10 cellular contexts compared by ENCODE assay signal in genomic region chr2:65349863-65350262, GRCh38.
A peak's percentile ranks its signal among the peaks of the same experiment; 100 is the strongest.
DNase-seq lines count a peak whose midpoint lies in the region; ATAC-seq and TF ChIP-seq lines count a peak whose summit lies in the region.
"Had no signal": no experiment of that assay in that cellular context is flagged by ENCODE, and none has a peak within 500 bp of the region (broad histone marks: within the 10 kb centered on the region; RNA-seq: fewer than 3 reads in every experiment).

No MANE protein-coding gene starts in this region.

- no peak overlapping the region for H3K27ac Mint-ChIP-seq in WTC11
- H3K27ac Mint-ChIP-seq: CD4-positive, CD25-positive, alpha-beta regulatory T cell had no signal

- peaks cover 36% of the 10 kb centered on the region for H3K4me1 Mint-ChIP-seq in WTC11
- H3K4me1 Mint-ChIP-seq: central memory CD8-positive, alpha-beta T cell had no signal

- no peak overlapping the region for H3K4me3 ChIP-seq in BE2C (ENCODE audit: low read depth, low read length)

- ATAC-seq in WTC11 = no peak; the same call in 1 of the 2 replicates
- no peak for ATAC-seq in HG03045 (IDR thresholded peaks at IDR 0.05; ENCODE audit: unreplicated experiment)
- no peak for ATAC-seq in GM18511 (IDR thresholded peaks at IDR 0.05; ENCODE audit: unreplicated experiment)
- no peak for ATAC-seq in HG03439 (IDR thresholded peaks at IDR 0.05; ENCODE audit: unreplicated experiment)

- peaks cover 17% of the 10 kb centered on the region for H3K4me1 ChIP-seq in BE2C

- CTCF ChIA-PET in WTC11 (lab: Charles Lee) = interaction anchor here (1.1 to 1.9 kb wide), 5 partner anchors 8 to 88 kb away, joined by 3 to 8 read pairs (median 5); no protein-coding TSS in a partner anchor

- DNase-seq in BE2C = peak; percentile 89
- peak; percentile 80 for DNase-seq in NCI-H1105 treated with DMSO at 0.1 percent for 48 hours (lab: John Stamatoyannopoulos, UW)
- DNase-seq in WTC11 (ENCODE audit: low spot score) = no peak
- DNase-seq in islet precursor cell = peak; percentile 71
- no peak for DNase-seq in SW480 (ENCODE audit: low spot score)
- DNase-seq: CD4-positive, CD25-positive, alpha-beta regulatory T cell had no signal

- peak overlapping the region; percentile 7; the same call in 1 of the 2 replicates for H3K4me3 Mint-ChIP-seq in WTC11
- H3K4me3 Mint-ChIP-seq: CD4-positive, CD25-positive, alpha-beta regulatory T cell; central memory CD8-positive, alpha-beta T cell had no signal

- POLR2A ChIA-PET in WTC11 (lab: Charles Lee) = no interaction called here

- H3K27me3 ChIP-seq in BE2C = no peaks in the 10 kb centered on the region

- no peaks in the 10 kb centered on the region for H3K9me3 ChIP-seq in BE2C

- TF ChIP-seq CTCF in BE2C (IDR thresholded peaks at IDR 0.05; ENCODE audit: low read depth, low read length) (no peak), WTC11 (IDR thresholded peaks at IDR 0.05) (no peak)

- no peaks in the 10 kb centered on the region for H3K36me3 ChIP-seq in BE2C

- peaks cover 6% of the 10 kb centered on the region; the same call in 1 of the 2 replicates for H3K9me3 Mint-ChIP-seq in WTC11
- H3K9me3 Mint-ChIP-seq: central memory CD8-positive, alpha-beta T cell had no signal

- H3K27me3 Mint-ChIP-seq in WTC11 (ENCODE audit: low read depth) = no peaks in the 10 kb centered on the region
- H3K27me3 Mint-ChIP-seq: CD4-positive, CD25-positive, alpha-beta regulatory T cell; central memory CD8-positive, alpha-beta T cell had no signal

- no peaks in the 10 kb centered on the region for H3K36me3 Mint-ChIP-seq in WTC11

TF ChIP-seq in WTC11, 78 proteins besides CTCF, POLR2A, EP300 and RAD21:
- no peak for TF ChIP-seq JAZF1 (CRISPR knock-in tag; IDR thresholded peaks at IDR 0.05)
- no peak for TF ChIP-seq ESRRA (CRISPR knock-in tag; IDR thresholded peaks at IDR 0.05; ENCODE audit: borderline replicate concordance)
- no peak for TF ChIP-seq HMGXB4 (CRISPR knock-in tag; IDR thresholded peaks at IDR 0.05)
- TF ChIP-seq E2F1 (CRISPR knock-in tag; IDR thresholded peaks at IDR 0.05) = no peak
- no peak for TF ChIP-seq ZMAT4 (CRISPR knock-in tag; IDR thresholded peaks at IDR 0.05)
- TF ChIP-seq ZNF317 (CRISPR knock-in tag; IDR thresholded peaks at IDR 0.05; ENCODE audit: borderline replicate concordance, low read depth) = no peak
- no peak for TF ChIP-seq AR (CRISPR knock-in tag; IDR thresholded peaks at IDR 0.05)

Comparison
In these comparisons a context has a peak if more than half of its experiments do, and no peak if none do; other contexts are left out.
1. DNase-seq: peak in BE2C (single experiment), NCI-H1105 treated with DMSO at 0.1 percent for 48 hours (single experiment) and islet precursor cell (single experiment); none in WTC11 (single experiment) and SW480 (single experiment).